In the genomic region with DNA sequence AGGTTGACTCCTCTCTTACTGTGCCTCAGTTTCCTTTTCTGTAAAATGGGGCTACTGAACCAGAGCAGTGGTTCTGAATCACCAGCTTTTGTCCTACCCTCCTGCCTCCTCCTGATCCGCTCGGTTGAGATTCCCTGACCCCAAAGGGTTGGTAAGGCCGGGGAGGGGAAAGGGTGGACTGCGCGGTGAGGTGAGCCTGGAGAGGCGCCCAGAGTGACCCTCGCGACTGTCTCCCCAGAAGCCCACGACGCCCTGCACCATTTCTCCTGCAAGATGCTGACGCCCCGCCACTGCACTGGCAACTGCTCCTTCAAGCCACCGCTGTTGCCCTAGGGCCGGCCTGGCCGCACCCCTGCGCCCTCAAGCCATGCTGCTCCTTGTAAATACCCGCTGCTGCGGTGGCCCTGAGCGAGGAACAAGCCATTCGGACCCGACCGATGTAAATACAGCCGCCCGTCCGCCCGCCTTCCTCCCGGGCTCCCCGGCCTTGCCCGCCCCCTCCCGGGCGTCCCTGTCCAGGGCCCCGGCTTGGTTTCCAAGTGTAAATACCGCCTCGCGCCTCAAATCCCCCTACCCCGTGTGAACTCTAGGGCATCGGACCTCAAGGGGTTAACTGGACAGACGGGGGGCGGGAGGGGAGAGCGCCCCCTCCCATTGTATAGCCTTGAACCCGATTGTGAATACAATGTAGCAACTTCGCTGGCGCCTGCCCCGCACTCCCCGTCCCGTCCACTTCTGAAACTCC, we compare ENCODE assay signal across 7 cellular contexts. TPM values are rescaled to one million over a fixed set of nuclear protein-coding genes. Genes with fewer than 3 reads are reported as not detected.
A peak's percentile ranks its signal among the peaks of the same experiment; 100 is the strongest.
DNase-seq lines count a peak whose midpoint lies in the region; ATAC-seq and TF ChIP-seq lines count a peak whose summit lies in the region.

No MANE protein-coding gene starts in this region.

- peak overlapping the region in 1 of 5 experiments; percentile 50 for H3K27ac Mint-ChIP-seq in brain

- in situ Hi-C loops in transverse colon (cut with MboI; ENCODE audit: low pct_ligation_motif_present in 1 of 4, low pct_unique_long_range_greater_than_20kb in 1 of 4, low sequenced_read_pairs in 3 of 4), result loop anchor here (10.0 to 25.0 kb wide), 5 partner anchors 319 to 896 kb away; no protein-coding TSS in a partner anchor

- ATAC-seq in left lobe of liver (peak; percentile 38), HG03460 (IDR thresholded peaks at IDR 0.05; ENCODE audit: unreplicated experiment) (no peak)

- H3K9me3 Mint-ChIP-seq in brain, result peaks cover 0 to 12% (median 8%) of the 10 kb centered on the region in 5 experiments

- H3K4me1 Mint-ChIP-seq in brain, result peaks cover 59% of the 10 kb centered on the region

- H3K27ac ChIP-seq in transverse colon, result no peak overlapping the region

- no peaks in the 10 kb centered on the region for H3K9me3 ChIP-seq in transverse colon

- TF ChIP-seq POLR2A in transverse colon (IDR thresholded peaks at IDR 0.05), result no peak

- H3K27me3 Mint-ChIP-seq in brain, result peaks cover 98% of the 10 kb centered on the region

- H3K27me3 ChIP-seq in transverse colon, result peaks cover 76% of the 10 kb centered on the region

- intact Hi-C loops in transverse colon (cut with DNase I; ENCODE audit: low total_unique reads), result loop anchor here (10.0 kb wide), 1 partner anchor 369 kb away; no protein-coding TSS in a partner anchor

- peak overlapping the region; percentile 43 to 81 (median 78) for H3K4me3 Mint-ChIP-seq in brain

- no peak for TF ChIP-seq EP300 in transverse colon (IDR thresholded peaks at IDR 0.05; ENCODE audit: low read depth)

- peaks cover 13% of the 10 kb centered on the region for H3K36me3 Mint-ChIP-seq in brain

- H3K4me3 ChIP-seq in transverse colon, result peak overlapping the region in 2 of 4 donors; percentile 30 to 41

- TF ChIP-seq CTCF in GM12873 (IDR thresholded peaks at IDR 0.05; ENCODE audit: insufficient read depth, low read depth, low read length, missing control alignments) (peak; percentile 51), brain (conservative IDR thresholded peaks at IDR 0.05) (peak; percentile 56 to 79), transverse colon (IDR thresholded peaks at IDR 0.05) (peak; percentile 43 to 58 (median 49))

- peak; percentile 61 to 69 for DNase-seq in NOMO-1 (lab: John Stamatoyannopoulos, UW; ENCODE audit: unreplicated experiment in 2 of 2)
- no peak for DNase-seq in left lobe of liver (ENCODE audit: low spot score)
- DNase-seq in transverse colon, result peak; percentile 52
- DNase-seq in NCI-H526 treated with DMSO at 0.1 percent for 48 hours (lab: John Stamatoyannopoulos, UW), result no peak

- WGBS in transverse colon (ENCODE audit: low coverage in 1 of 2), 2 donors, result 3 to 4% methylated on average over 6 to 42 of the region's 46 CpGs

- H3K4me1 ChIP-seq in transverse colon, result peaks cover 34 to 61% (median 49%) of the 10 kb centered on the region in 4 donors

- no peaks in the 10 kb centered on the region for H3K36me3 ChIP-seq in transverse colon

RNA-seq across cellular contexts. Expression of a gene that starts 6.2 kb away (rescaled TPM):
- not detected for polyA plus RNA-seq in brain (ENCODE audit: insufficient read depth, low read depth, low replicate concordance)
- total RNA-seq in left lobe of liver, result not detected
- total RNA-seq in transverse colon, result not detected

RNA-seq across cellular contexts. Expression of a gene that starts 8.4 kb away (rescaled TPM):
- polyA plus RNA-seq in brain (ENCODE audit: insufficient read depth, low read depth, low replicate concordance), result 0.49 TPM
- 0.13 TPM for total RNA-seq in left lobe of liver
- under 1 TPM in 2 of 4 donors, not detected in 2; 0.27 to 0.79 TPM for total RNA-seq in transverse colon

Comparison
In these comparisons a context has a peak if more than half of its experiments do, and no peak if none do; other contexts are left out.
1. DNase-seq: peak in NOMO-1 (2 of 2) and transverse colon (single experiment); none in left lobe of liver (single experiment) and NCI-H526 treated with DMSO at 0.1 percent for 48 hours (single experiment).
2. Peak in every context shown above with its lines, with median percentiles within 50 percentile points of each other: CTCF ChIP-seq.